8 cellular contexts compared by ENCODE assay signal in genomic region chr14:50860478-50861086, GRCh38. TPM values are rescaled to one million over a fixed set of nuclear protein-coding genes. Genes with fewer than 3 reads are reported as not detected.
DNase-seq lines count a peak whose midpoint lies in the region; ATAC-seq and TF ChIP-seq lines count a peak whose summit lies in the region.

No MANE protein-coding gene starts in this region.

- H3K4me3 Mint-ChIP-seq in activated T-helper 17 cell treated with anti-CD3 and anti-CD28 coated beads, Interleukin-2, amount 50 U/mL, for 72 hours: peak overlapping the region; percentile 90
- H3K4me3 Mint-ChIP-seq in nephron progenitor cell: peak overlapping the region; percentile 67

- TF ChIP-seq CTCF in GM12875 (IDR thresholded peaks at IDR 0.05; ENCODE audit: borderline replicate concordance, insufficient read depth, low read depth, low read length): peak; percentile 55; the same call in 1 of the 2 replicates
- TF ChIP-seq CTCF in LNCAP (IDR thresholded peaks at IDR 0.05): peak; percentile 76
- TF ChIP-seq CTCF in nephron progenitor cell (IDR thresholded peaks at IDR 0.05): peak; percentile 77

- peaks cover 3% of the 10 kb centered on the region for H3K27me3 Mint-ChIP-seq in activated T-helper 17 cell treated with anti-CD3 and anti-CD28 coated beads, Interleukin-2, amount 50 U/mL, for 72 hours
- H3K27me3 Mint-ChIP-seq in nephron progenitor cell (ENCODE audit: low read depth, poor library complexity): peaks cover 4% of the 10 kb centered on the region

- no peak overlapping the region for H3K27ac Mint-ChIP-seq in activated T-helper 17 cell treated with anti-CD3 and anti-CD28 coated beads, Interleukin-2, amount 50 U/mL, for 72 hours
- peak overlapping the region; percentile 96 for H3K27ac Mint-ChIP-seq in nephron progenitor cell

- no peaks in the 10 kb centered on the region for H3K9me3 Mint-ChIP-seq in activated T-helper 17 cell treated with anti-CD3 and anti-CD28 coated beads, Interleukin-2, amount 50 U/mL, for 72 hours
- H3K9me3 Mint-ChIP-seq in nephron progenitor cell: no peaks in the 10 kb centered on the region

- peak; percentile 79 for ATAC-seq in activated T-helper 17 cell treated with anti-CD3 and anti-CD28 coated beads, Interleukin-2, amount 50 U/mL, for 72 hours (replicated peaks)
- no peak for ATAC-seq in HG02763 (IDR thresholded peaks at IDR 0.05; ENCODE audit: unreplicated experiment)

- peak overlapping the region; percentile 53 for H3K4me3 ChIP-seq in GM12875 (ENCODE audit: low read depth, low read length)

- H3K4me1 Mint-ChIP-seq in activated T-helper 17 cell treated with anti-CD3 and anti-CD28 coated beads, Interleukin-2, amount 50 U/mL, for 72 hours: no peaks in the 10 kb centered on the region
- peaks cover 57% of the 10 kb centered on the region for H3K4me1 Mint-ChIP-seq in nephron progenitor cell

- peak; percentile 81 for DNase-seq in RKO (ENCODE audit: low spot score)
- DNase-seq in fibroblast of the conjunctiva (ENCODE audit: low read depth): peak; percentile 78
- DNase-seq in nephron progenitor cell: peak; percentile 92
- peak; percentile 81 for DNase-seq in stimulated activated naive CD4-positive, alpha-beta T cell treated with Interleukin-2 at 50 U/mL for 16 hours (lab: John Stamatoyannopoulos, UW)

- no peaks in the 10 kb centered on the region for H3K36me3 Mint-ChIP-seq in activated T-helper 17 cell treated with anti-CD3 and anti-CD28 coated beads, Interleukin-2, amount 50 U/mL, for 72 hours (ENCODE audit: low read depth)
- no peaks in the 10 kb centered on the region for H3K36me3 Mint-ChIP-seq in nephron progenitor cell (ENCODE audit: low read depth)

RNA-seq across cellular contexts. Expression of gene ABHD12B, which starts 11.3 kb away (rescaled TPM):
- total RNA-seq in activated T-helper 17 cell treated with anti-CD3 and anti-CD28 coated beads, Interleukin-2, amount 50 U/mL, for 72 hours: not detected

RNA-seq across cellular contexts. Expression of gene NIN, which starts 29.6 kb away (rescaled TPM):
- total RNA-seq in activated T-helper 17 cell treated with anti-CD3 and anti-CD28 coated beads, Interleukin-2, amount 50 U/mL, for 72 hours: 10 to 100 TPM; 25.9 to 42.2 TPM
